ENCODE assay signal across 15 cellular contexts in genomic region chr2:20638014-20638413, GRCh38. TPM values are rescaled to one million over a fixed set of nuclear protein-coding genes. Genes with fewer than 3 reads are reported as not detected.
"Had no signal": no experiment of that assay in that cellular context is flagged by ENCODE, and none has a peak within 500 bp of the region (broad histone marks: within the 10 kb centered on the region; RNA-seq: fewer than 3 reads in every experiment).

No MANE protein-coding gene starts in this region.

- ATAC-seq: activated CD4-positive, CD25-positive, alpha-beta regulatory T cell treated with anti-CD3 and anti-CD28 coated beads, Interleukin-2, amount 50 U/mL, for 24 hours; sciatic nerve had no signal

- H3K27ac ChIP-seq: epithelial cell of prostate, spleen had no signal

- H3K27me3 ChIP-seq: spleen had no signal

- H3K36me3 Mint-ChIP-seq: activated naive CD8-positive, alpha-beta T cell had no signal

- H3K9me3 ChIP-seq: SK-N-SH, spleen had no signal

- H3K9ac ChIP-seq: SK-N-SH had no signal

- H3K4me3 ChIP-seq: spleen had no signal

- H3K4me3 Mint-ChIP-seq: activated naive CD8-positive, alpha-beta T cell had no signal

- H3K4me2 ChIP-seq: SK-N-SH had no signal

- H3K27ac Mint-ChIP-seq: activated naive CD8-positive, alpha-beta T cell; progenitor cell of endocrine pancreas had no signal

- H3K27me3 Mint-ChIP-seq: activated naive CD8-positive, alpha-beta T cell; progenitor cell of endocrine pancreas had no signal

- DNase-seq: activated CD4-positive, alpha-beta T cell treated with anti-CD3 and anti-CD28 coated beads, Interleukin-2, amount 50 U/mL, for 1 hour; activated CD8-positive, alpha-beta memory T cell treated with anti-CD3 and anti-CD28 coated beads for 24 hours; activated gamma-delta T cell treated with Interleukin-2 at 50 U/mL for 16 hours; hippocampal formation; SK-N-SH; T-helper 1 cell; T1000; trophoblast cell had no signal

RNA-seq across cellular contexts. Expression of gene GDF7, which starts 28.9 kb away (rescaled TPM):
- total RNA-seq: myocyte had no signal
